13 cellular contexts compared by ENCODE assay signal in genomic region chr4:3123201-3123671, GRCh38. TPM values are rescaled to one million over a fixed set of nuclear protein-coding genes. Genes with fewer than 3 reads are reported as not detected.
DNase-seq lines count a peak whose midpoint lies in the region; ATAC-seq, FAIRE-seq and TF ChIP-seq lines count a peak whose summit lies in the region.
"Had no signal": no experiment of that assay in that cellular context is flagged by ENCODE, and none has a peak within 500 bp of the region (broad histone marks: within the 10 kb centered on the region; RNA-seq: fewer than 3 reads in every experiment).

No MANE protein-coding gene starts in this region.

- peak in 4 of 8 donors; percentile 43 to 57 (median 51) for ATAC-seq in heart right ventricle

- no peaks in the 10 kb centered on the region for H3K9me2 ChIP-seq in GM23248 (ENCODE audit: insufficient read depth)

- intact Hi-C loops in heart right ventricle (cut with DNase I) (no loop called here), sigmoid colon (cut with DNase I) (loop anchor here (2.0 to 5.0 kb wide), 2 partner anchors 16 to 169 kb away; partner anchors contain the start of gene RGS12)

- no peaks in the 10 kb centered on the region for H3K27me3 Mint-ChIP-seq in astrocyte (ENCODE audit: low read depth, unreplicated experiment)
- H3K27me3 Mint-ChIP-seq: progenitor cell of endocrine pancreas had no signal

- TF ChIP-seq CTCF in astrocyte (IDR thresholded peaks at IDR 0.05; ENCODE audit: insufficient read depth, low read depth, low read length): no peak
- no peak for TF ChIP-seq CTCF in heart right ventricle (IDR thresholded peaks at IDR 0.05)
- no peak for TF ChIP-seq CTCF in sigmoid colon (IDR thresholded peaks at IDR 0.05)
- no peak for TF ChIP-seq CTCF in D721Med (IDR thresholded peaks at IDR 0.05; ENCODE audit: insufficient read depth, missing control alignments)

- H3K4me2 ChIP-seq in GM23248 (ENCODE audit: unreplicated experiment): peak overlapping the region; percentile 28
- no peak overlapping the region for H3K4me2 ChIP-seq in astrocyte (ENCODE audit: low read length)

- peak overlapping the region; percentile 54 for H3K27ac ChIP-seq in GM23248
- no peak overlapping the region for H3K27ac ChIP-seq in astrocyte (ENCODE audit: low read depth, low read length)
- peak overlapping the region in 7 of 10 donors; percentile 24 to 81 (median 74) for H3K27ac ChIP-seq in heart right ventricle
- peak overlapping the region; percentile 73 to 86 (median 76) for H3K27ac ChIP-seq in sigmoid colon

- H3K9me3 ChIP-seq in GM23248 (ENCODE audit: low read depth) (no peaks in the 10 kb centered on the region), astrocyte (ENCODE audit: insufficient read depth, low read depth, low read length) (no peaks in the 10 kb centered on the region), heart right ventricle (no peaks in the 10 kb centered on the region), sigmoid colon (no peaks in the 10 kb centered on the region)

- H3K36me3 ChIP-seq in GM23248 (ENCODE audit: low read depth) (peaks cover 15% of the 10 kb centered on the region), astrocyte (ENCODE audit: insufficient read depth, low read length) (peaks cover 25% of the 10 kb centered on the region), heart right ventricle (peaks cover 0 to 93% (median 39%) of the 10 kb centered on the region in 9 donors), sigmoid colon (peaks cover 8 to 24% (median 14%) of the 10 kb centered on the region in 4 donors)

- no peaks in the 10 kb centered on the region for H3K9me3 Mint-ChIP-seq in astrocyte (ENCODE audit: unreplicated experiment)
- H3K9me3 Mint-ChIP-seq: activated naive CD4-positive, alpha-beta T cell treated with anti-CD3 and anti-CD28 coated beads for 36 hours had no signal

- no peaks in the 10 kb centered on the region for H3K79me2 ChIP-seq in GM23248 (ENCODE audit: insufficient read depth)
- no peaks in the 10 kb centered on the region for H3K79me2 ChIP-seq in astrocyte (ENCODE audit: insufficient read depth, low read length)

- H2AFZ ChIP-seq in GM23248 (no peak overlapping the region), astrocyte (ENCODE audit: low read depth, low read length) (no peak overlapping the region)

- no peak for TF ChIP-seq EP300 in sigmoid colon (IDR thresholded peaks at IDR 0.05)

- H3F3A ChIP-seq in GM23248 (ENCODE audit: insufficient read depth): peaks cover 18% of the 10 kb centered on the region

- TF ChIP-seq POLR2A in sigmoid colon (IDR thresholded peaks at IDR 0.05): no peak

- in situ Hi-C loops in GM23248 (cut with MboI): no loop called here

- peaks cover 21% of the 10 kb centered on the region for H3K4me1 Mint-ChIP-seq in astrocyte (ENCODE audit: low read depth, unreplicated experiment)

- H3K9ac ChIP-seq in GM23248: peak overlapping the region; percentile 45
- H3K9ac ChIP-seq in astrocyte (ENCODE audit: low read length): no peak overlapping the region

- H3K36me3 Mint-ChIP-seq in astrocyte (ENCODE audit: low read depth, unreplicated experiment): peaks cover 12% of the 10 kb centered on the region

- no peaks in the 10 kb centered on the region for H4K20me1 ChIP-seq in GM23248 (ENCODE audit: insufficient read depth)
- peaks cover 9% of the 10 kb centered on the region for H4K20me1 ChIP-seq in astrocyte (ENCODE audit: insufficient read depth, low read length)

- H3K27ac Mint-ChIP-seq in astrocyte (ENCODE audit: unreplicated experiment): peak overlapping the region; percentile 69
- H3K27ac Mint-ChIP-seq: activated naive CD4-positive, alpha-beta T cell treated with anti-CD3 and anti-CD28 coated beads for 36 hours; progenitor cell of endocrine pancreas had no signal

- H3K4me1 ChIP-seq in GM23248 (ENCODE audit: insufficient read depth) (peaks cover 19% of the 10 kb centered on the region), astrocyte (ENCODE audit: insufficient read depth, low read length) (peaks cover 6% of the 10 kb centered on the region), heart right ventricle (peaks cover 0 to 35% (median 22%) of the 10 kb centered on the region in 9 donors), sigmoid colon (peaks cover 0 to 53% (median 37%) of the 10 kb centered on the region in 4 donors)

- DNase-seq in GM23248 (peak; percentile 61), astrocyte (ENCODE audit: low read depth) (no peak), heart right ventricle (no peak), sigmoid colon (no peak), D721Med (ENCODE audit: insufficient read length, low spot score) (no peak), NCI-H446 (lab: John Stamatoyannopoulos, UW) (no peak)
- no peak for DNase-seq in activated naive CD4-positive, alpha-beta T cell treated with Interleukin-2 at 50 U/mL for 16 hours
- DNase-seq in stimulated activated CD4-positive, alpha-beta T cell treated with anti-CD3 and anti-CD28 coated beads, Interleukin-15, amount 100 ng/mL, for 24 hours: no peak
- DNase-seq: activated naive CD4-positive, alpha-beta T cell treated with anti-CD3 and anti-CD28 coated beads for 36 hours; Calu3; SHP77 had no signal

- H3K4me3 ChIP-seq in GM23248 (no peak overlapping the region), astrocyte (ENCODE audit: insufficient read depth, low read depth, low read length) (no peak overlapping the region), heart right ventricle (no peak overlapping the region), sigmoid colon (no peak overlapping the region)

- FAIRE-seq in astrocyte (lab: Jason Lieb, UNC) (no peak), D721Med (lab: Jason Lieb, UNC) (no peak)
- FAIRE-seq: GM18507 had no signal

- H3K27me3 ChIP-seq in GM23248 (replicated peaks; ENCODE audit: insufficient read depth) (no peaks in the 10 kb centered on the region), astrocyte (ENCODE audit: insufficient read depth, low read length) (no peaks in the 10 kb centered on the region), heart right ventricle (no peaks in the 10 kb centered on the region), sigmoid colon (no peaks in the 10 kb centered on the region)

- 39 to 47% methylated on average over 2 of the region's 2 CpGs for WGBS in GM23248 (ENCODE audit: low coverage in 1 of 2, low lambda C conversion rate in 2 of 2, missing lambda C conversion rate in 2 of 2), 2 experiments
- WGBS in heart right ventricle, 2 donors: 50 to 59% methylated on average over 2 of the region's 2 CpGs
- WGBS in sigmoid colon, 2 donors: 74 to 76% methylated on average over 2 of the region's 2 CpGs

- H3K4me3 Mint-ChIP-seq in astrocyte (ENCODE audit: unreplicated experiment): no peak overlapping the region
- H3K4me3 Mint-ChIP-seq: activated naive CD4-positive, alpha-beta T cell treated with anti-CD3 and anti-CD28 coated beads for 36 hours had no signal

RNA-seq across cellular contexts. Expression of gene HTT, which starts 48.8 kb away (rescaled TPM):
- total RNA-seq in GM23248 (2014; rRNA removed; shearing (Covaris generic)): 14.8 and 26.5 TPM in 2 replicates
- polyA plus RNA-seq in GM23248 (2016; fragmentation: Nextera tagmentation; extraction: Ambion mirVana) (7.0 and 8.2 TPM in 2 replicates), heart right ventricle (10 to 100 TPM in 1 of 2 donors, 1 to 10 TPM in 1; 6.3 to 21.9 TPM), sigmoid colon (10 to 100 TPM in 1 of 3 donors, 1 to 10 TPM in 2; 6.5 to 29.4 (median 7.8) TPM)
- total RNA-seq in astrocyte (62.8 and 65.2 TPM in 2 replicates), heart right ventricle (10 to 100 TPM; 19.3 to 34.0 (median 24.6) TPM), sigmoid colon (10 to 100 TPM; 17.0 to 41.5 (median 26.5) TPM)

RNA-seq across cellular contexts. Expression of gene HTT-AS, which starts 48.9 kb away (rescaled TPM):
- not detected in 2 replicates for total RNA-seq in GM23248 (2014; rRNA removed; shearing (Covaris generic))
- polyA plus RNA-seq in GM23248 (2016; fragmentation: Nextera tagmentation; extraction: Ambion mirVana) (not detected in 2 replicates), heart right ventricle (not detected), sigmoid colon (not detected)
- total RNA-seq in astrocyte (not detected in 2 replicates), heart right ventricle (not detected), sigmoid colon (not detected)
- total RNA-seq: activated naive CD4-positive, alpha-beta T cell treated with anti-CD3 and anti-CD28 coated beads for 36 hours; Calu3; progenitor cell of endocrine pancreas had no signal
